8 cellular contexts compared by ENCODE assay signal in the genomic region with DNA sequence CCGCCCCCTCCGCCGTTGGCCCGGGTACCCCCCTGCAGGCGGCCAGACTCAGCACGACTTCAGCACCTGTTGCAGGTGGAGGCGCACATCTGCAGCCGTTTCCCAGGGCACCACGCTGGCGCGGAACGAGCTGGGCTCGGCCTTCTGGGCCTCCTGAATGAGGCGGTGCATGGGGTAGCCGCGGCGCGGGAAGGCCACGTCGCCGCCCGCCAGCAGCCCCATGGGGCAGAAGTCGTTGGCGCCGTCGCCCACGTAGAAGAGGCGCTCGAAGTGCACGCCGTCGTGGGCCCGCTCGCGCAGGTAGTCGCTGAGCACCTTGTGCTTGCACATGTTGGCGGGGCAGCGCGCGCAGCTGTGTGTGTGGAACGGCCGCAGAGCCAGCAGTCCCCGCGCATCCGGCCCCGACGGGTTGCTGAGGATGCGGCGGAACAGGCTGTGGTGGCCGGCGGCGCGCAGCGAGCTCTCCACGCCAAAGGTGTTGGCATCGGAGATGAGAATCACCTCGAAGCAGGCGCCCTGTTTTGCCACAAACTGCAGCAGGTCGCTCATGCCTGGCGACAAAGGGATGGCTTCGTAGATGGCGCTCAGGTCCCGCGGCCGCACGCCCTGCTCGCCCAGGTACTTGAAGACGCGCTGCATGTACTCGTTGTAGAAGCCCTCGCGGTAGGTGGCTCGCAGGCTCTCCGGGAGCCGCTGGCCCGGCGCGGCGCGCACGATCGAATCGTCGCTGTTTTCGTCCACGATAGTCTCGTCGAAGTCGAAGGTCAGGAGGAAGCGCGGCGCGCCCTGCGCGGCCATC. TPM values are rescaled to one million over a fixed set of nuclear protein-coding genes. Genes with fewer than 3 reads are reported as not detected.
DNase-seq lines count a peak whose midpoint lies in the region; ATAC-seq, FAIRE-seq and TF ChIP-seq lines count a peak whose summit lies in the region.

No MANE protein-coding gene starts in this region.

- no peak overlapping the region for H4K8ac ChIP-seq in mesendoderm (ENCODE audit: low read depth, low read length)

- H3K9me1 ChIP-seq in K562 (ENCODE audit: control insufficient read depth, insufficient read depth, low read length): no peaks in the 10 kb centered on the region

- CTCF ChIA-PET in PC-9 (lab: Charles Lee) (interaction anchor here (0.5 to 0.8 kb wide), 3 partner anchors 15 to 66 kb away, joined by 3 read pairs; no protein-coding TSS in a partner anchor), K562 (lab: Yijun Ruan, JAX; ENCODE audit: low intra/inter-chr PET ratio) (interaction anchor here (1.3 kb wide), 1 partner anchor 67 kb away, joined by 4 read pairs; no protein-coding TSS in a partner anchor)

- intact Hi-C loops in PC-9 (cut with micrococcal nuclease; ENCODE audit: unreplicated experiment): no loop called here
- intact Hi-C loops in K562 (cut with micrococcal nuclease): loop anchor here (5.0 kb wide), 1 partner anchor 68 kb away; no protein-coding TSS in a partner anchor

- POLR2A ChIA-PET in PC-9 (lab: Charles Lee; ENCODE audit: unreplicated experiment): no interaction called here
- POLR2A ChIA-PET in K562 (lab: Yijun Ruan, JAX): interaction anchor here (1.5 to 1.7 kb wide), 2 partner anchors 10 to 11 kb away, joined by 3 to 4 read pairs; no protein-coding TSS in a partner anchor

- H2BK5ac ChIP-seq in mesendoderm (ENCODE audit: low read length): no peak overlapping the region

- H3K4ac ChIP-seq in mesendoderm (ENCODE audit: low read depth, low read length): no peak overlapping the region

- H4K20me1 ChIP-seq in PC-9 (ENCODE audit: insufficient read depth) (no peaks in the 10 kb centered on the region), K562 (replicated peaks; ENCODE audit: control insufficient read depth, insufficient read depth, low read length) (no peaks in the 10 kb centered on the region)

- TF ChIP-seq POLR2A in K562 (conservative IDR thresholded peaks at IDR 0.05): no peak

- H3K56ac ChIP-seq in mesendoderm (ENCODE audit: low read length): peak overlapping the region; percentile 29

- whole genome bisulfite sequencing in K562 (ENCODE audit: insufficient coverage, low coverage, missing lambda C conversion rate): 42% methylated on average over 39 of the region's 95 CpGs
- WGBS in mesendoderm (ENCODE audit: extremely low coverage, insufficient coverage, low lambda C conversion rate): no CpG with 5 or more reads among the region's 95 CpGs

- H3K4me2 ChIP-seq in PC-9 (peak overlapping the region; percentile 62), K562 (ENCODE audit: insufficient read depth, low read length) (no peak overlapping the region), mesendoderm (ENCODE audit: low read length) (peak overlapping the region; percentile 11)

- no peak for FAIRE-seq in K562 (lab: Jason Lieb, UNC)

- H3K27me3 ChIP-seq in PC-9 (ENCODE audit: insufficient read depth, low read depth): peaks cover 19% of the 10 kb centered on the region; the same call in 1 of the 2 replicates
- peaks cover 0 to 53% of the 10 kb centered on the region in 2 experiments; a peak in 3 of 5 replicates for H3K27me3 ChIP-seq in K562 (ENCODE audit: control insufficient read depth in 2 of 2, insufficient read depth in 2 of 2, low read length in 2 of 2)
- H3K27me3 ChIP-seq in mesendoderm (ENCODE audit: insufficient read depth, low read length, poor library complexity): peaks cover 16% of the 10 kb centered on the region

- H3K9ac ChIP-seq in ES-I3 (ENCODE audit: low read depth, low read length): peak overlapping the region; percentile 52
- H3K9ac ChIP-seq in K562 (ENCODE audit: insufficient read depth in 1 of 2, low read depth in 2 of 2, low read length in 2 of 2): no peak overlapping the region
- H3K9ac ChIP-seq in mesendoderm (ENCODE audit: low read length): peak overlapping the region; percentile 6

- BruUV-seq in PC-9 (replicated peaks; lab: Mats Ljungman, UMichigan) (no TSS peak), K562 (replicated peaks; lab: Mats Ljungman, UMichigan) (no TSS peak)

- H3K79me2 ChIP-seq in PC-9 (ENCODE audit: low read depth): no peaks in the 10 kb centered on the region
- no peaks in the 10 kb centered on the region for H3K79me2 ChIP-seq in K562 (ENCODE audit: control insufficient read depth, insufficient read depth, low read length)
- no peaks in the 10 kb centered on the region for H3K79me2 ChIP-seq in mesendoderm (ENCODE audit: control insufficient read depth, insufficient read depth, low read length)

- no peak overlapping the region for H3K4me3 ChIP-seq in PC-9
- no peak overlapping the region for H3K4me3 ChIP-seq in K562
- no peak overlapping the region for H3K4me3 ChIP-seq in mesendoderm (ENCODE audit: low read length)

- no peak overlapping the region for H3K23ac ChIP-seq in mesendoderm (ENCODE audit: low read length)

- H2BK120ac ChIP-seq in mesendoderm (ENCODE audit: low read depth, low read length): no peak overlapping the region

- H3K4me1 ChIP-seq in ES-I3 (ENCODE audit: insufficient read depth, low read length): peaks cover 7% of the 10 kb centered on the region; the same call in 1 of the 2 replicates
- peaks cover 12% of the 10 kb centered on the region for H3K4me1 ChIP-seq in PC-9 (replicated peaks; ENCODE audit: insufficient read depth)
- peaks cover 0 to 26% of the 10 kb centered on the region in 2 experiments; a peak in 3 of 5 replicates for H3K4me1 ChIP-seq in K562 (replicated peaks in 1 of 2; ENCODE audit: control insufficient read depth in 2 of 2, insufficient read depth in 2 of 2, low read length in 2 of 2)
- H3K4me1 ChIP-seq in mesendoderm (ENCODE audit: control insufficient read depth, low read depth, low read length): peaks cover 1% of the 10 kb centered on the region

- H4K5ac ChIP-seq in mesendoderm (ENCODE audit: low read length): no peak overlapping the region

- H3K9me3 ChIP-seq in ES-I3 (ENCODE audit: control insufficient read depth, insufficient read depth, low read length) (no peaks in the 10 kb centered on the region), PC-9 (ENCODE audit: insufficient read depth, low read depth) (no peaks in the 10 kb centered on the region), K562 (replicated peaks; ENCODE audit: control insufficient read depth, insufficient read depth, low read depth, low read length) (no peaks in the 10 kb centered on the region; the same call in 1 of the 2 replicates)

- no peaks in the 10 kb centered on the region for H3F3A ChIP-seq in PC-9 (ENCODE audit: insufficient read depth, low read depth)

- no peak for TF ChIP-seq EP300 in K562 (IDR thresholded peaks at IDR 0.05; ENCODE audit: low read length)

- DNase-seq in PC-9 (peak in 1 of 2 experiments; percentile 20), K562 (ENCODE audit: extremely low read depth in 1 of 4, low spot score in 3 of 4) (no peak), mesendoderm (peak; percentile 53), RKO (ENCODE audit: low spot score) (no peak), mesenteric fat pad (ENCODE audit: low spot score) (no peak), ureter (ENCODE audit: low spot score) (no peak)

- no peak overlapping the region for H2AK5ac ChIP-seq in mesendoderm (ENCODE audit: low read length)

- ATAC-seq in K562 (no peak), HG03039 (IDR thresholded peaks at IDR 0.05; ENCODE audit: unreplicated experiment) (no peak)

- H3K36me3 ChIP-seq in ES-I3 (ENCODE audit: insufficient read depth, low read length) (no peaks in the 10 kb centered on the region), PC-9 (ENCODE audit: low read depth) (no peaks in the 10 kb centered on the region), K562 (ENCODE audit: control insufficient read depth, insufficient read depth, low read length) (no peaks in the 10 kb centered on the region), mesendoderm (ENCODE audit: control insufficient read depth, insufficient read depth, low read length) (no peaks in the 10 kb centered on the region)

- H3K27ac ChIP-seq in PC-9: no peak overlapping the region
- H3K27ac ChIP-seq in K562 (ENCODE audit: extremely low read depth, low read depth, low read length): no peak overlapping the region
- H3K27ac ChIP-seq in mesendoderm (ENCODE audit: low read depth, low read length): no peak overlapping the region

- H3K79me1 ChIP-seq in mesendoderm (ENCODE audit: low read length): no peaks in the 10 kb centered on the region

- TF ChIP-seq RAD21 in K562 (CRISPR knock-in tag; conservative IDR thresholded peaks at IDR 0.05 in 1 of 2, IDR thresholded peaks at IDR 0.05 in 1 of 2): no peak

- H2AFZ ChIP-seq in PC-9 (no peak overlapping the region), K562 (ENCODE audit: low read depth, low read length) (no peak overlapping the region)

- no peaks in the 10 kb centered on the region for H3K9me2 ChIP-seq in PC-9 (ENCODE audit: insufficient read depth)

- no peak for TF ChIP-seq CTCF in PC-9 (conservative IDR thresholded peaks at IDR 0.05)
- TF ChIP-seq CTCF in K562 (IDR thresholded peaks at IDR 0.05 in 2 of 3, conservative IDR thresholded peaks at IDR 0.05 in 1 of 3; ENCODE audit: insufficient read depth in 2 of 3, low read depth in 1 of 3, low read length in 3 of 3): no peak

- no peak overlapping the region for H3K18ac ChIP-seq in mesendoderm (ENCODE audit: low read length)

- in situ Hi-C loops in K562 (cut with MboI): no loop called here

- no peak overlapping the region for H2BK15ac ChIP-seq in mesendoderm (replicated peaks; ENCODE audit: low read depth)

RNA-seq across cellular contexts. Expression of a gene that starts 6.2 kb away (rescaled TPM):
- not detected in 2 replicates for total RNA-seq in PC-9 (2021)
- total RNA-seq in K562 (2011; cell fraction: chromatin; rRNA removed; ENCODE audit: low replicate concordance): not detected in 2 replicates
- total RNA-seq in K562 (2011; cell fraction: nucleolus; rRNA removed): 0.17 TPM in 1 of 2 replicates, not detected in the other
- not detected in 2 replicates for total RNA-seq in K562 (2011; cell fraction: nucleoplasm; rRNA removed)
- 0.16 TPM in 1 of 2 replicates, not detected in the other for total RNA-seq in K562 (2014; rRNA removed)
- total RNA-seq in K562 (2014; rRNA removed; fragmentation: Illumina TruSeq; extraction: Trizol): not detected in 2 replicates
- 0.07 TPM in 1 of 2 replicates, not detected in the other for total RNA-seq in K562 (2015; rRNA removed; fragmentation: Illumina TruSeq; extraction: Trizol)
- 0.13 TPM in 1 of 2 replicates, not detected in the other for total RNA-seq in K562 (2021)
- 0.06 TPM in 1 of 2 replicates, not detected in the other for polyA plus RNA-seq in K562 (2011; rRNA removed)
- polyA plus RNA-seq in K562 (2011; cell fraction: cytosol; rRNA removed): 0.21 TPM in 1 of 2 replicates, not detected in the other
- polyA plus RNA-seq in K562 (2011; cell fraction: nucleus; rRNA removed): 0.09 TPM in 1 of 2 replicates, not detected in the other
- polyA plus RNA-seq in K562 (2012): 0.09 and 0.54 TPM in 2 replicates
- polyA plus RNA-seq in K562 (2014; fragmentation: Illumina TruSeq; extraction: Trizol): not detected in 2 replicates
- not detected for polyA plus RNA-seq in K562 (2014; fragmentation: Nextera tagmentation; extraction: Ambion mirVana)
- not detected in 2 replicates for polyA plus RNA-seq in K562 (2014; rRNA removed)
- polyA minus RNA-seq in K562 (2011; rRNA and poly(A)+ RNA removed): not detected in 2 replicates
- not detected in 2 replicates for polyA minus RNA-seq in K562 (2011; cell fraction: cytosol; rRNA and poly(A)+ RNA removed)
- polyA minus RNA-seq in K562 (2011; cell fraction: nucleus; rRNA and poly(A)+ RNA removed): not detected in 2 replicates
- 5.7 TPM for polyA plus RNA-seq in mesendoderm (2013, experiment 1 of 2)
- polyA plus RNA-seq in mesendoderm (2013, experiment 2 of 2): 5.0 TPM
- total RNA-seq in mesenteric fat pad: 1.8 TPM
- 0.34 TPM for total RNA-seq in ureter

RNA-seq across cellular contexts. Expression of a gene that starts 13.9 kb away (rescaled TPM):
- total RNA-seq in PC-9 (2021) (not detected in 2 replicates), K562 (2014; rRNA removed) (not detected in 2 replicates), K562 (2014; rRNA removed; fragmentation: Illumina TruSeq; extraction: Trizol) (not detected in 2 replicates), K562 (2015; rRNA removed; fragmentation: Illumina TruSeq; extraction: Trizol) (not detected in 2 replicates), K562 (2021) (0.09 TPM in 1 of 2 replicates, not detected in the other), mesenteric fat pad (12.5 TPM), ureter (15.2 TPM)
- not detected in 2 replicates for total RNA-seq in K562 (2011; cell fraction: chromatin; rRNA removed; ENCODE audit: low replicate concordance)
- not detected in 2 replicates for total RNA-seq in K562 (2011; cell fraction: nucleolus; rRNA removed)
- not detected in 2 replicates for total RNA-seq in K562 (2011; cell fraction: nucleoplasm; rRNA removed)
- polyA plus RNA-seq in K562 (2011; rRNA removed) (not detected in 2 replicates), K562 (2014; fragmentation: Illumina TruSeq; extraction: Trizol) (not detected in 2 replicates), K562 (2014; fragmentation: Nextera tagmentation; extraction: Ambion mirVana) (not detected), K562 (2014; rRNA removed) (not detected in 2 replicates)
- polyA plus RNA-seq in K562 (2011; cell fraction: cytosol; rRNA removed): not detected in 2 replicates
- not detected in 2 replicates for polyA plus RNA-seq in K562 (2011; cell fraction: nucleus; rRNA removed)
- polyA plus RNA-seq in K562 (2012): not detected in 2 replicates
- polyA minus RNA-seq in K562 (2011; rRNA and poly(A)+ RNA removed): not detected in 2 replicates
- not detected in 2 replicates for polyA minus RNA-seq in K562 (2011; cell fraction: cytosol; rRNA and poly(A)+ RNA removed)
- polyA minus RNA-seq in K562 (2011; cell fraction: nucleus; rRNA and poly(A)+ RNA removed): not detected in 2 replicates
- 2.9 TPM for polyA plus RNA-seq in mesendoderm (2013, experiment 1 of 2)
- 2.8 TPM for polyA plus RNA-seq in mesendoderm (2013, experiment 2 of 2)

RNA-seq across cellular contexts. Expression of a gene that starts 14.0 kb away (rescaled TPM):
- total RNA-seq in PC-9 (2021) (7.4 and 9.4 TPM in 2 replicates), K562 (2014; rRNA removed) (not detected in 2 replicates), K562 (2014; rRNA removed; fragmentation: Illumina TruSeq; extraction: Trizol) (not detected in 2 replicates), K562 (2015; rRNA removed; fragmentation: Illumina TruSeq; extraction: Trizol) (not detected in 2 replicates), K562 (2021) (not detected in 2 replicates), mesenteric fat pad (1.5 TPM), ureter (2.9 TPM)
- total RNA-seq in K562 (2011; cell fraction: chromatin; rRNA removed; ENCODE audit: low replicate concordance): not detected in 2 replicates
- not detected in 2 replicates for total RNA-seq in K562 (2011; cell fraction: nucleolus; rRNA removed)
- total RNA-seq in K562 (2011; cell fraction: nucleoplasm; rRNA removed): not detected in 2 replicates
- polyA plus RNA-seq in K562 (2011; rRNA removed) (not detected in 2 replicates), K562 (2014; fragmentation: Illumina TruSeq; extraction: Trizol) (not detected in 2 replicates), K562 (2014; fragmentation: Nextera tagmentation; extraction: Ambion mirVana) (not detected), K562 (2014; rRNA removed) (not detected in 2 replicates)
- polyA plus RNA-seq in K562 (2011; cell fraction: cytosol; rRNA removed): not detected in 2 replicates
- polyA plus RNA-seq in K562 (2011; cell fraction: nucleus; rRNA removed): not detected in 2 replicates
- polyA plus RNA-seq in K562 (2012): not detected in 2 replicates
- polyA minus RNA-seq in K562 (2011; rRNA and poly(A)+ RNA removed): not detected in 2 replicates
- polyA minus RNA-seq in K562 (2011; cell fraction: cytosol; rRNA and poly(A)+ RNA removed): not detected in 2 replicates
- polyA minus RNA-seq in K562 (2011; cell fraction: nucleus; rRNA and poly(A)+ RNA removed): not detected in 2 replicates
- 1.0 TPM for polyA plus RNA-seq in mesendoderm (2013, experiment 1 of 2)
- 1.1 TPM for polyA plus RNA-seq in mesendoderm (2013, experiment 2 of 2)

Comparison
In these comparisons a context has a peak if more than half of its experiments do, and no peak if none do; other contexts are left out.
1. H3K9ac ChIP-seq: peak in ES-I3 (single experiment) and mesendoderm (single experiment); none in K562 (0 of 2).
2. RNA of a gene that starts 13.9 kb away (total RNA-seq): 15.2 TPM in ureter (single experiment) and 12.5 TPM in mesenteric fat pad (single experiment); not detected in PC-9 and 0.09 TPM in K562; every median in the first group is over 10 times any median in the second.